In the genomic region with DNA sequence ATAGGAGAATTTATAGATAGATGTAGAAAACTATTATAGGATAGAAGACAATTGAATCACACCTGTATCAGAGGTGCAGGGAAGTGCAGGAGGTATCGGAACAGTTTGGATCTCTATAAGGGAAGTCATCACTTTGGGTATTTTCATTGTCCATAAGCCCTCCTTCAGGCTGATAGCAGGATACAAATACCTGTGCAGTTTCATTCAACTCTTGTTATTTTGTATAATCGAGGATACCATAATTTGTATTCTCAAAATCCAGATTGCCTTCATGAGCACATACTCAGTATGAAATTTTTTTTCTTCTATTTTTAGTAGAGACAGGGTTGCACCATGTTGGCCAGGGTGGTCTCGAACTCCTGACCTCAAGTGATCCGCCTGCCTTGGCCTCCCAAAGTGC, we compare ENCODE assay signal across 19 cellular contexts.
"Had no signal": no experiment of that assay in that cellular context is flagged by ENCODE, and none has a peak within 500 bp of the region (broad histone marks: within the 10 kb centered on the region; RNA-seq: fewer than 3 reads in every experiment).

No MANE protein-coding gene starts in this region.

- H3K27me3 ChIP-seq: cardiac muscle cell, ovary, suprapubic skin, upper lobe of right lung had no signal

- H3K9me3 ChIP-seq: ovary, suprapubic skin, upper lobe of right lung had no signal

- DNase-seq: activated CD4-positive, CD25-positive, alpha-beta regulatory T cell treated with anti-CD3 and anti-CD28 coated beads, Interleukin-2, amount 50 U/mL, for 72 hours; activated naive CD4-positive, alpha-beta T cell treated with Interleukin-2 at 50 U/mL for 16 hours; activated naive CD8-positive, alpha-beta T cell treated with anti-CD3 and anti-CD28 coated beads, Interleukin-2, amount 50 U/mL, for 24 hours; foreskin fibroblast; head of caudate nucleus; left cardiac atrium; midbrain; ovary; stimulated activated CD4-positive, alpha-beta T cell treated with anti-CD3 and anti-CD28 coated beads, Interleukin-4, amount 100 ng/mL, for 4 hours; stimulated activated CD8-positive, alpha-beta memory T cell treated with anti-CD3 and anti-CD28 coated beads, Interleukin-4, amount 100 ng/mL, for 48 hours; stimulated activated naive CD8-positive, alpha-beta T cell treated with anti-CD3 and anti-CD28 coated beads, Interleukin-15, Interleukin-2, amounts not matched to agents 100 U/mL and 50 U/mL, for 24 hours; upper lobe of right lung had no signal

- FAIRE-seq: astrocyte, colon had no signal

- H3K27ac Mint-ChIP-seq: activated naive CD8-positive, alpha-beta T cell treated with anti-CD3 and anti-CD28 coated beads, Interleukin-2, amount 50 U/mL, for 24 hours; activated T-helper 1 cell treated with anti-CD3 and anti-CD28 coated beads, Interleukin-12 subunit alpha, Interleukin-12 subunit beta, Interleukin-2, Interleukin-4 antibody, amounts not matched to agents 30 ng/mL and 10 ng/mL and 1 ng/mL, durations not matched to agents 14 hours and 24 hours and 36 hours had no signal

- ATAC-seq: activated naive CD8-positive, alpha-beta T cell treated with anti-CD3 and anti-CD28 coated beads, Interleukin-2, amount 50 U/mL, for 24 hours; left cardiac atrium; stimulated activated naive CD8-positive, alpha-beta T cell treated with anti-CD3 and anti-CD28 coated beads, Interleukin-15, Interleukin-2, amounts not matched to agents 100 U/mL and 50 U/mL, for 24 hours; upper lobe of right lung had no signal

- H3K4me3 ChIP-seq: cardiac muscle cell, ovary, skin epidermis, suprapubic skin, upper lobe of right lung had no signal

- H3K4me3 Mint-ChIP-seq: activated naive CD8-positive, alpha-beta T cell treated with anti-CD3 and anti-CD28 coated beads, Interleukin-2, amount 50 U/mL, for 24 hours; activated T-helper 1 cell treated with anti-CD3 and anti-CD28 coated beads, Interleukin-12 subunit alpha, Interleukin-12 subunit beta, Interleukin-2, Interleukin-4 antibody, amounts not matched to agents 30 ng/mL and 10 ng/mL and 1 ng/mL, durations not matched to agents 14 hours and 24 hours and 36 hours; neural crest cell had no signal

- H3K27ac ChIP-seq: cardiac muscle cell, ovary, suprapubic skin, upper lobe of right lung had no signal

- H3K36me3 ChIP-seq: ovary had no signal

- H3K9me3 Mint-ChIP-seq: activated naive CD8-positive, alpha-beta T cell treated with anti-CD3 and anti-CD28 coated beads, Interleukin-2, amount 50 U/mL, for 24 hours; activated T-helper 1 cell treated with anti-CD3 and anti-CD28 coated beads, Interleukin-12 subunit alpha, Interleukin-12 subunit beta, Interleukin-2, Interleukin-4 antibody, amounts not matched to agents 30 ng/mL and 10 ng/mL and 1 ng/mL, durations not matched to agents 14 hours and 24 hours and 36 hours; neural crest cell had no signal
